ENCODE assay signal across 8 cellular contexts in genomic region chr17:81481011-81481799, GRCh38. TPM values are rescaled to one million over a fixed set of nuclear protein-coding genes. Genes with fewer than 3 reads are reported as not detected.
DNase-seq lines count a peak whose midpoint lies in the region; ATAC-seq and TF ChIP-seq lines count a peak whose summit lies in the region.

No MANE protein-coding gene starts in this region.

- H3K4me3 ChIP-seq in lung, result no peak overlapping the region

- CTCF ChIA-PET in activated CD4-positive, alpha-beta memory T cell treated with anti-CD3 and anti-CD28 coated beads, Interleukin-2, amount 10 ng/mL, durations not matched to agents 7 days and 5 days (lab: Charles Lee), result no interaction called here

- H3K4me3 Mint-ChIP-seq in activated CD4-positive, alpha-beta memory T cell treated with anti-CD3 and anti-CD28 coated beads, Interleukin-2, amount 10 ng/mL, durations not matched to agents 7 days and 5 days, result no peak overlapping the region

- no peaks in the 10 kb centered on the region for H3K27me3 ChIP-seq in lung (ENCODE audit: control insufficient read depth, insufficient read depth)

- no peaks in the 10 kb centered on the region for H3K36me3 ChIP-seq in lung (ENCODE audit: control insufficient read depth in 2 of 2, insufficient read depth in 2 of 2, low read length in 2 of 2)

- H3K36me3 Mint-ChIP-seq in activated CD4-positive, alpha-beta memory T cell treated with anti-CD3 and anti-CD28 coated beads, Interleukin-2, amount 10 ng/mL, durations not matched to agents 7 days and 5 days (ENCODE audit: low read depth), result no peaks in the 10 kb centered on the region

- WGBS in lung, 2 donors, result 6 to 9% methylated on average over 79 to 96 of the region's 96 CpGs

- no peak overlapping the region for H3K27ac ChIP-seq in lung (ENCODE audit: low read depth in 1 of 2, low read length in 1 of 2)

- H3K27me3 Mint-ChIP-seq in activated CD4-positive, alpha-beta memory T cell treated with anti-CD3 and anti-CD28 coated beads, Interleukin-2, amount 10 ng/mL, durations not matched to agents 7 days and 5 days, result peaks cover 36% of the 10 kb centered on the region

- DNase-seq in DMS153 (lab: John Stamatoyannopoulos, UW), result peak; percentile 57
- peak; percentile 47 for DNase-seq in NCI-H2107 (lab: John Stamatoyannopoulos, UW)
- DNase-seq in activated CD4-positive, alpha-beta memory T cell treated with anti-CD3 and anti-CD28 coated beads, Interleukin-2, amount 10 ng/mL, durations not matched to agents 7 days and 5 days, result peak; percentile 45
- peak; percentile 41 for DNase-seq in effector CD4-positive, alpha-beta T cell
- DNase-seq in lung (ENCODE audit: low spot score), result no peak
- DNase-seq in stimulated activated CD8-positive, alpha-beta memory T cell treated with anti-CD3 and anti-CD28 coated beads, Interleukin-12 subunit alpha, Interleukin-12 subunit beta, amount 100 ng/mL, for 1 hour (ENCODE audit: low read depth), result peak; percentile 36
- no peak for DNase-seq in HCEC 1CT

- no peak overlapping the region for H3K27ac Mint-ChIP-seq in activated CD4-positive, alpha-beta memory T cell treated with anti-CD3 and anti-CD28 coated beads, Interleukin-2, amount 10 ng/mL, durations not matched to agents 7 days and 5 days

- peaks cover 5 to 12% of the 10 kb centered on the region in 2 donors for H3K4me1 ChIP-seq in lung (ENCODE audit: control insufficient read depth in 2 of 2, insufficient read depth in 2 of 2, low read length in 2 of 2)

- POLR2A ChIA-PET in activated CD4-positive, alpha-beta memory T cell treated with anti-CD3 and anti-CD28 coated beads, Interleukin-2, amount 10 ng/mL, durations not matched to agents 7 days and 5 days (lab: Charles Lee), result interaction anchor here (1.3 kb wide), 1 partner anchor 242 kb away, joined by 3 read pairs; the partner anchor contains the start of genes NDUFAF8 and TEPSIN

- peak; percentile 48 for ATAC-seq in lung (ENCODE audit: insufficient read depth, low FRiP score)
- no peak for ATAC-seq in HG03159 (IDR thresholded peaks at IDR 0.05; ENCODE audit: unreplicated experiment)

- H3K9me3 Mint-ChIP-seq in activated CD4-positive, alpha-beta memory T cell treated with anti-CD3 and anti-CD28 coated beads, Interleukin-2, amount 10 ng/mL, durations not matched to agents 7 days and 5 days, result no peaks in the 10 kb centered on the region

- peaks cover 10% of the 10 kb centered on the region for H3K4me1 Mint-ChIP-seq in activated CD4-positive, alpha-beta memory T cell treated with anti-CD3 and anti-CD28 coated beads, Interleukin-2, amount 10 ng/mL, durations not matched to agents 7 days and 5 days

- TF ChIP-seq CTCF in lung (IDR thresholded peaks at IDR 0.05; ENCODE audit: control extremely low read depth, extremely low read depth), result no peak

- no peaks in the 10 kb centered on the region for H3K9me3 ChIP-seq in lung (ENCODE audit: control insufficient read depth in 2 of 2, insufficient read depth in 1 of 2, low read length in 1 of 2)

RNA-seq across cellular contexts. Expression of gene ACTG1, which starts 31.4 kb away (rescaled TPM):
- total RNA-seq in activated CD4-positive, alpha-beta memory T cell treated with anti-CD3 and anti-CD28 coated beads, Interleukin-2, amount 10 ng/mL, durations not matched to agents 7 days and 5 days, result 1,000 to 10,000 TPM; 3,658 to 3,769 TPM
- total RNA-seq in lung, result 1,000 to 10,000 TPM; 3,059 to 3,066 TPM
- polyA plus RNA-seq in lung, result 1,000 to 10,000 TPM; 1,461 to 4,301 TPM

RNA-seq across cellular contexts. Expression of gene FSCN2, which starts 47.0 kb away (rescaled TPM):
- under 1 TPM; 0.43 to 0.50 TPM for total RNA-seq in activated CD4-positive, alpha-beta memory T cell treated with anti-CD3 and anti-CD28 coated beads, Interleukin-2, amount 10 ng/mL, durations not matched to agents 7 days and 5 days
- total RNA-seq in lung, result 1 to 10 TPM; 2.1 to 3.9 TPM
- polyA plus RNA-seq in lung, result 1 to 10 TPM in 1 of 2 donors, under 1 TPM in 1; 0.46 to 1.8 TPM

Comparison
In these comparisons a context has a peak if more than half of its experiments do, and no peak if none do; other contexts are left out.
1. DNase-seq: peak in DMS153 (single experiment), NCI-H2107 (single experiment), activated CD4-positive, alpha-beta memory T cell treated with anti-CD3 and anti-CD28 coated beads, Interleukin-2, amount 10 ng/mL, durations not matched to agents 7 days and 5 days (single experiment), effector CD4-positive, alpha-beta T cell (single experiment) and stimulated activated CD8-positive, alpha-beta memory T cell treated with anti-CD3 and anti-CD28 coated beads, Interleukin-12 subunit alpha, Interleukin-12 subunit beta, amount 100 ng/mL, for 1 hour (single experiment); none in lung (single experiment) and HCEC 1CT (single experiment).